1 cellular context compared by ENCODE assay signal in the genomic region with DNA sequence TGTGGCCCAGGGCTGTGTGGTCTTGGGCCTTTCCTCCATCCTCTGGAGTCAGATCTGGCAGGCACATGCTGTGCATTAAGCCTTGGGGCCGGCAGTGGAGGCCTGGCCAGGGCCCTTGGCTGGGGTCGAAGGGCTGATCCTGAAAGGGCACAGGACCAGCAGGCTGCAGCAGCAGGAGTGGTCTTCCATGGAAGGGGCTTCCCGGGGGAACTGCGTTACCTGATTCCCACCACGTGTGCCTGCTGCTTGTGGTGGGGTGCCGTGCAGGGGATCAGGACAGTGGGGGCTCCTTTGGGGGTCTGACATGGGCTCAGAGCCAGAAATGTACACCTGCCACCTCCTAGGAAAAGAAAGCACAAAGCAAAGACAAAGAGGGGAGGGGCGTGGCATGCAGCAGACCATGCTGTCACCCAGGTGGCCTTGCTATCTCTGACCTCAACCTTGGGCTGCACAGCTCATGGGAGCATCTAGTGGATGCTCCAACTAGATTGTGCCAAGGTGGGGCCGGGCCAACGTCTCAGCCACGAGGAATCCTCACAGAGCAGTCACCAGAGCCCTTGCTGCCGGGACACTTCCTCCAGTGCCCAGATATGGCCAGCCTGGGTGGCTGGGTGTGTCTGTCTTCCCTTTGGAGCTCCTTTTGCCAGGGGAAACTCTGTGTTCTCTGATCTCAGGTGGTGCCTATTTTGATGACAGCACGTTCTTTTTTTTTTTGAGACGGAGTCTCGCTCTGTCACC.
A peak's percentile ranks its signal among the peaks of the same experiment; 100 is the strongest.
TF ChIP-seq lines count a peak whose summit lies in the region.

No MANE protein-coding gene starts in this region.

TF ChIP-seq in HEK293, 187 proteins besides CTCF, POLR2A, EP300 and RAD21 (continued from another document):
- TF ChIP-seq, protein P1, sequence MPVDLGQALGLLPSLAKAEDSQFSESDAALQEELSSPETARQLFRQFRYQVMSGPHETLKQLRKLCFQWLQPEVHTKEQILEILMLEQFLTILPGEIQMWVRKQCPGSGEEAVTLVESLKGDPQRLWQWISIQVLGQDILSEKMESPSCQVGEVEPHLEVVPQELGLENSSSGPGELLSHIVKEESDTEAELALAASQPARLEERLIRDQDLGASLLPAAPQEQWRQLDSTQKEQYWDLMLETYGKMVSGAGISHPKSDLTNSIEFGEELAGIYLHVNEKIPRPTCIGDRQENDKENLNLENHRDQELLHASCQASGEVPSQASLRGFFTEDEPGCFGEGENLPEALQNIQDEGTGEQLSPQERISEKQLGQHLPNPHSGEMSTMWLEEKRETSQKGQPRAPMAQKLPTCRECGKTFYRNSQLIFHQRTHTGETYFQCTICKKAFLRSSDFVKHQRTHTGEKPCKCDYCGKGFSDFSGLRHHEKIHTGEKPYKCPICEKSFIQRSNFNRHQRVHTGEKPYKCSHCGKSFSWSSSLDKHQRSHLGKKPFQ (tag by site-specific recombination; IDR thresholded peaks at IDR 0.05) = no peak
- TF ChIP-seq GLIS1 (tag by site-specific recombination; IDR thresholded peaks at IDR 0.05) = peak; percentile 68
TF ChIP-seq in HEK293: peak in this region for 3.
